In the genomic region with DNA sequence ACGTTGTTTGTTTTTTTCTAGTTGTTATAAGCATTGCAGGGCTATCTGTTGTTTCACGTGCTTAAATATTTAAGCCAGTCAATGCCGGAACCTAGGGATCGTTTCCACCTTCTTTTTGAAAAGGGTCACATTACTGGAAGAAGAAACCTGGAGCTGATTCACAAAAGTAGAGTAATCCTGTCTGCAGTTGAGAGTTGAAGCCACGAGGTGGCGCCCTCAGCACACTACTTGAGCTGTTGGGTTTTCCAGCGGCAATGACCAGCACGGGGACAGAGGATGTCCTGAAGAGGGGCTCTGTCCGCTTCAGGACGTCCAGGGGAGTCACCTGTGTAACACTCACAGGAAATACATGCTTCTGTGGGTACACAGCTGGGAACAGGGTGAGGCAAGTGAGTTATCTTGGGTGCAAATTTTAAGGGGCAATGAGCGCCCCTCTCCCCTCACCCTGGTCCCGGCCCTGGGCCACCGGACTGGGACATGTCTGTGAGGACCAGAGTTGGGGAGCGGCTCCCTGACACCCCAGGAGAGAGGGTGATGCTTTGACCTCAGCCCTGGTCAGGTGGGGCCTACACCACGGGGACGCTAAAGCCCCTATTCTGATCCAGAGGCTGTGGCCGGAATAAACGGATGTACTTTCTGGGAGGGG, we compare ENCODE assay signal across 8 cellular contexts. TPM values are rescaled to one million over a fixed set of nuclear protein-coding genes. Genes with fewer than 3 reads are reported as not detected.
A peak's percentile ranks its signal among the peaks of the same experiment; 100 is the strongest.
DNase-seq lines count a peak whose midpoint lies in the region; ATAC-seq and TF ChIP-seq lines count a peak whose summit lies in the region.

No MANE protein-coding gene starts in this region.

- WGBS in gastroesophageal sphincter (ENCODE audit: low coverage in 1 of 2), 2 donors: 4 to 9% methylated on average over 4 to 10 of the region's 18 CpGs

- H3K4me3 ChIP-seq in Peyer's patch (no peak overlapping the region), gastroesophageal sphincter (no peak overlapping the region), vagina (no peak overlapping the region)

- peaks cover 69% of the 10 kb centered on the region for H3K27me3 Mint-ChIP-seq in Calu3 (ENCODE audit: unreplicated experiment)

- BruUV-seq in Calu3 (replicated peaks; lab: Mats Ljungman, UMichigan): no TSS peak

- H3K9me3 Mint-ChIP-seq in Calu3 (ENCODE audit: low read depth, unreplicated experiment): no peaks in the 10 kb centered on the region

- H3K4me3 Mint-ChIP-seq in Calu3 (ENCODE audit: low read depth, unreplicated experiment): no peak overlapping the region

- H3K27ac ChIP-seq in Peyer's patch: no peak overlapping the region
- no peak overlapping the region for H3K27ac ChIP-seq in gastroesophageal sphincter
- no peak overlapping the region for H3K27ac ChIP-seq in vagina

- no peak overlapping the region for H3K27ac Mint-ChIP-seq in Calu3 (ENCODE audit: unreplicated experiment)

- no peak for TF ChIP-seq POLR2A in Peyer's patch (IDR thresholded peaks at IDR 0.05)
- no peak for TF ChIP-seq POLR2A in gastroesophageal sphincter (IDR thresholded peaks at IDR 0.05)
- no peak for TF ChIP-seq POLR2A in vagina (IDR thresholded peaks at IDR 0.05)

- ATAC-seq in gastroesophageal sphincter (no peak), omental fat pad (ENCODE audit: low FRiP score) (no peak), GM21529 (IDR thresholded peaks at IDR 0.05; ENCODE audit: unreplicated experiment) (no peak)

- CTCF ChIA-PET in Calu3 (lab: Charles Lee): interaction anchor here (0.7 to 1.5 kb wide), 8 partner anchors 49 to 881 kb away, joined by 3 to 14 read pairs (median 5); no protein-coding TSS in a partner anchor

- TF ChIP-seq EP300 in gastroesophageal sphincter (IDR thresholded peaks at IDR 0.05): no peak

- H3K9me3 ChIP-seq in Peyer's patch (no peaks in the 10 kb centered on the region), gastroesophageal sphincter (no peaks in the 10 kb centered on the region), vagina (no peaks in the 10 kb centered on the region)

- TF ChIP-seq CTCF in Calu3 (IDR thresholded peaks at IDR 0.05; ENCODE audit: unreplicated experiment): peak; percentile 76
- TF ChIP-seq CTCF in Peyer's patch (IDR thresholded peaks at IDR 0.05): peak; percentile 81 to 88 (median 86)
- peak; percentile 70 to 89 (median 74) for TF ChIP-seq CTCF in gastroesophageal sphincter (IDR thresholded peaks at IDR 0.05)
- TF ChIP-seq CTCF in omental fat pad (IDR thresholded peaks at IDR 0.05): peak in 1 of 3 donors; percentile 45
- TF ChIP-seq CTCF in vagina (IDR thresholded peaks at IDR 0.05): peak; percentile 69 to 83 (median 72)

- peak; percentile 76 for DNase-seq in Calu3
- peak; percentile 58 for DNase-seq in HT1080 (ENCODE audit: low read depth)
- peak; percentile 79 to 92 (median 81) for DNase-seq in Peyer's patch
- peak; percentile 81 for DNase-seq in activated effector memory CD4-positive, alpha-beta T cell treated with anti-CD3 and anti-CD28 coated beads, Interleukin-2, amount 50 U/mL, for 16 hours
- DNase-seq in omental fat pad (ENCODE audit: low spot score): peak; percentile 74
- DNase-seq in vagina (ENCODE audit: extremely low spot score in 2 of 2): no peak

- intact Hi-C loops in Calu3 (cut with micrococcal nuclease; ENCODE audit: unreplicated experiment) (loop anchor here (2.0 kb wide), 1 partner anchor 506 kb away; no protein-coding TSS in a partner anchor), vagina (cut with DNase I) (loop anchor here (5.0 kb wide), 2 partner anchors 106 to 296 kb away; no protein-coding TSS in a partner anchor)

- peaks cover 0 to 18% (median 5%) of the 10 kb centered on the region in 4 donors for H3K4me1 ChIP-seq in Peyer's patch
- H3K4me1 ChIP-seq in gastroesophageal sphincter: peaks cover 0 to 20% (median 8%) of the 10 kb centered on the region in 3 donors
- H3K4me1 ChIP-seq in vagina: peaks cover 20% of the 10 kb centered on the region

- H3K36me3 ChIP-seq in Peyer's patch (no peaks in the 10 kb centered on the region), gastroesophageal sphincter (no peaks in the 10 kb centered on the region), vagina (no peaks in the 10 kb centered on the region)

- peaks cover 7% of the 10 kb centered on the region for H3K4me1 Mint-ChIP-seq in Calu3 (ENCODE audit: low read depth, unreplicated experiment)

- H3K27me3 ChIP-seq in Peyer's patch: no peaks in the 10 kb centered on the region
- peaks cover 14% of the 10 kb centered on the region for H3K27me3 ChIP-seq in gastroesophageal sphincter
- H3K27me3 ChIP-seq in vagina: no peaks in the 10 kb centered on the region

- H3K36me3 Mint-ChIP-seq in Calu3 (ENCODE audit: insufficient read depth, unreplicated experiment): peaks cover 14% of the 10 kb centered on the region

RNA-seq across cellular contexts. Expression of a gene that starts 26.3 kb away (rescaled TPM):
- not detected in 2 replicates for total RNA-seq in Calu3 (2022)
- total RNA-seq in HT1080 (2014; rRNA removed; shearing (Covaris generic)): 0.67 and 0.69 TPM in 2 replicates
- 0.63 and 0.66 TPM in 2 replicates for polyA plus RNA-seq in HT1080 (2015; cell fraction: cytosol; rRNA removed)
- polyA plus RNA-seq in HT1080 (2015; cell fraction: nucleus; rRNA removed): 0.27 and 0.99 TPM in 2 replicates
- 100 to 1,000 TPM in 1 of 4 donors, 1 to 10 TPM in 2, under 1 TPM in 1; 0.53 to 102 (median 4.6) TPM for total RNA-seq in Peyer's patch
- total RNA-seq in gastroesophageal sphincter: 1 to 10 TPM; 1.6 to 5.1 (median 3.0) TPM
- 10 to 100 TPM in 2 of 4 donors, 1 to 10 TPM in 2; 6.8 to 21.4 (median 10.5) TPM for total RNA-seq in omental fat pad
- 6.4 TPM for total RNA-seq in vagina

RNA-seq across cellular contexts. Expression of a gene that starts 53.5 kb away (rescaled TPM):
- 1.0 and 1.6 TPM in 2 replicates for total RNA-seq in Calu3 (2022)
- 68.7 and 70.8 TPM in 2 replicates for total RNA-seq in HT1080 (2014; rRNA removed; shearing (Covaris generic))
- polyA plus RNA-seq in HT1080 (2015; cell fraction: cytosol; rRNA removed): 80.9 and 98.9 TPM in 2 replicates
- polyA plus RNA-seq in HT1080 (2015; cell fraction: nucleus; rRNA removed): 102 and 117 TPM in 2 replicates
- total RNA-seq in Peyer's patch: 10 to 100 TPM in 1 of 4 donors, 1 to 10 TPM in 2, not detected in 1; 1.9 to 10.7 (median 8.3) TPM
- total RNA-seq in gastroesophageal sphincter: 1 to 10 TPM; 4.2 to 5.8 (median 5.1) TPM
- 10 to 100 TPM in 2 of 4 donors, 1 to 10 TPM in 2; 3.2 to 24.0 (median 9.9) TPM for total RNA-seq in omental fat pad
- 3.2 TPM for total RNA-seq in vagina

Comparison
In these comparisons a context has a peak if more than half of its experiments do, and no peak if none do; other contexts are left out.
1. DNase-seq: peak in Calu3 (single experiment), HT1080 (single experiment), Peyer's patch (3 of 3), activated effector memory CD4-positive, alpha-beta T cell treated with anti-CD3 and anti-CD28 coated beads, Interleukin-2, amount 50 U/mL, for 16 hours (single experiment) and omental fat pad (single experiment); none in vagina (0 of 2).